ENCODE assay signal across 22 cellular contexts in the genomic region with DNA sequence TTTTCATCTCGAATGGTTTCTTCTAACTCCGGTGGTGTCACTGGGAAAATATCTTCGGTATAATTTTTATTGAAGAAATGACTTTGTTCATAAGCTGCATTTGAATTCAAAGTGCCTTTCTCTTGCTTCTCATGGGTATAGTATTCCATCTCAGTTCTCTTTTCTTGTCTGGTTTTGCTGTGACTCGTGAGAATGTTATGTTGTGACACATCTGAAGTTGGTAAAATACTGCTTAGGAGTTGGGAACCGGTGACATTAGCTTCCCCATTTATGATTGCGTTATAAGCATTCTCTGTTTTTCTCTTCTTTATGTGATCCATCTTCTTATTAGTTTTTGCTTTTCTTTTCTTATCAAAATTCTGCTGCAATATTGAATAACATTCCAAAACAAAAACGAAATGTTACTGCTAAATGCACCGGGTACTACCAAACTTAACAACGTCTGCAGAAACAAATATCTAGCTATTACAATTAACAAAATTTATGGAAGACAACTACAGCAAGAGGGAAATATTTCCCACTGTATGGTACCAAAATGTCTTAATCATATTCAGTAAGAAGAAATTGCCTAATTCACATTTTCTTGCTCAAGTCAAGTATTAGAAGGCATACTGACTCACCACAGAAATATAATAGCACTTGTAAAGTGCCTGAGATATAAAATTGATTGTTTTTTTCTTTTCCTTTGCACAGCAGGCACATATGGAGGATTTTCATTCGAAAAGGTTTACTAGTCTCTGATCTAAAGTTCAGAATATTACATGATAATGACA. TPM values are rescaled to one million over a fixed set of nuclear protein-coding genes. Genes with fewer than 3 reads are reported as not detected.
A peak's percentile ranks its signal among the peaks of the same experiment; 100 is the strongest.
DNase-seq lines count a peak whose midpoint lies in the region; ATAC-seq and TF ChIP-seq lines count a peak whose summit lies in the region.
"Had no signal": no experiment of that assay in that cellular context is flagged by ENCODE, and none has a peak within 500 bp of the region (broad histone marks: within the 10 kb centered on the region; RNA-seq: fewer than 3 reads in every experiment).

No MANE protein-coding gene starts in this region.

- TF ChIP-seq CTCF in fibroblast of mammary gland (conservative IDR thresholded peaks at IDR 0.05; ENCODE audit: control insufficient read depth, insufficient read depth, low read depth, low read length) = no peak

- in situ Hi-C loops in ACHN (cut with HindIII; ENCODE audit: low pct_ligation_motif_present, low pct_unique_long_range_greater_than_20kb, low sequenced_read_pairs) = no loop called here

- no peak overlapping the region for H3K4me3 ChIP-seq in fibroblast of mammary gland (ENCODE audit: control insufficient read depth, low read depth, low read length)
- H3K4me3 ChIP-seq: GM12878, right lobe of liver, SJCRH30, stomach had no signal

- DNase-seq in ACHN (peak; percentile 35), HS-27A (ENCODE audit: low read depth) (peak; percentile 63), RPMI7951 (ENCODE audit: low read depth) (peak; percentile 64), fibroblast of mammary gland (ENCODE audit: low read depth) (peak; percentile 55), DMS79 treated with DMSO at 0.1 percent for 48 hours (lab: John Stamatoyannopoulos, UW) (no peak), GM19240 (ENCODE audit: insufficient read length, low spot score) (no peak), left ventricle myocardium superior (no peak)
- DNase-seq: activated CD4-positive, CD25-positive, alpha-beta regulatory T cell treated with anti-CD3 and anti-CD28 coated beads, Interleukin-2, amount 50 U/mL, for 72 hours; activated effector memory CD4-positive, alpha-beta T cell treated with Interleukin-2 at 50 U/mL for 16 hours; amygdala; Caco-2; KG1; naive B cell; NCI-H1436 treated with DMSO at 0.1 percent for 48 hours; NCI-H446; NK-92 treated with Interleukin-12 subunit alpha and Interleukin-12 subunit beta, amount 100 ng/mL, for 24 hours; right lobe of liver; SJCRH30; stimulated activated CD4-positive, alpha-beta T cell treated with anti-CD3 and anti-CD28 coated beads, Interleukin-1b, Interleukin-23, amount 100 ng/mL, for 48 hours; stomach had no signal

- ATAC-seq in left ventricle myocardium superior (no peak), GM19395 (IDR thresholded peaks at IDR 0.05; ENCODE audit: unreplicated experiment) (no peak)
- ATAC-seq: GM12878, right lobe of liver had no signal

- intact Hi-C loops in left ventricle myocardium superior (cut with micrococcal nuclease) = no loop called here

RNA-seq across cellular contexts. Expression of a gene that starts 15.5 kb away (rescaled TPM):
- total RNA-seq in RPMI7951 (2014; rRNA removed; shearing (Covaris generic)) = 32.3 and 44.7 TPM in 2 replicates
- total RNA-seq in left ventricle myocardium superior = 18.0 TPM

Comparison
In these comparisons a context has a peak if more than half of its experiments do, and no peak if none do; other contexts are left out.
1. DNase-seq: peak in ACHN (single experiment), HS-27A (single experiment), RPMI7951 (single experiment) and fibroblast of mammary gland (single experiment); none in DMS79 treated with DMSO at 0.1 percent for 48 hours (single experiment), GM19240 (single experiment) and left ventricle myocardium superior (single experiment).